ENCODE assay signal across 1 cellular context in genomic region chr14:68079941-68080697, GRCh38.
TF ChIP-seq lines count a peak whose summit lies in the region.

No MANE protein-coding gene starts in this region.

TF ChIP-seq in A549, 52 proteins besides CTCF, POLR2A, EP300 and RAD21 (continued from another document):
- TF ChIP-seq HEYL (CRISPR knock-in tag; IDR thresholded peaks at IDR 0.05) (no peak), CBX2 (IDR thresholded peaks at IDR 0.05; ENCODE audit: borderline replicate concordance, low read depth) (no peak), KDM5A (IDR thresholded peaks at IDR 0.05) (no peak), SMC3 (IDR thresholded peaks at IDR 0.05) (no peak), REST (IDR thresholded peaks at IDR 0.05) (no peak), MAFK (IDR thresholded peaks at IDR 0.05; ENCODE audit: partially characterized antibody) (no peak), RFX5 (IDR thresholded peaks at IDR 0.05) (no peak), CHD2 (IDR thresholded peaks at IDR 0.05; ENCODE audit: low read length, partially characterized antibody) (no peak)
